Comparison of ENCODE assay signal across 8 cellular contexts in genomic region chr17:37791434-37791833, GRCh38. TPM values are rescaled to one million over a fixed set of nuclear protein-coding genes. Genes with fewer than 3 reads are reported as not detected.
A peak's percentile ranks its signal among the peaks of the same experiment; 100 is the strongest.
DNase-seq lines count a peak whose midpoint lies in the region; TF ChIP-seq lines count a peak whose summit lies in the region.

No MANE protein-coding gene starts in this region.

- peaks cover 27% of the 10 kb centered on the region for H3K27me3 Mint-ChIP-seq in mesothelial cell of epicardium (ENCODE audit: low read depth)

- no peak overlapping the region for H3K27ac ChIP-seq in neuronal stem cell (replicated peaks; ENCODE audit: low read length)

- no peaks in the 10 kb centered on the region for H3K9me3 Mint-ChIP-seq in mesothelial cell of epicardium

- no peak overlapping the region for H2BK12ac ChIP-seq in neuronal stem cell (ENCODE audit: low read length)

- no peak overlapping the region for H3K18ac ChIP-seq in neuronal stem cell (ENCODE audit: low read length)

- H3K4ac ChIP-seq in neuronal stem cell (ENCODE audit: low read length), result no peak overlapping the region

- no CpG with 5 or more reads among the region's 8 CpGs for WGBS in neuronal stem cell (ENCODE audit: extremely low coverage in 2 of 2, insufficient read length in 2 of 2, insufficient replicate concordance in 1 of 2), 2 donors

- H3K27ac Mint-ChIP-seq in mesothelial cell of epicardium, result no peak overlapping the region

- peaks cover 0 to 5% of the 10 kb centered on the region in 2 donors for H3K4me1 ChIP-seq in neuronal stem cell (ENCODE audit: control insufficient read depth in 2 of 2, insufficient read depth in 1 of 2, low read depth in 1 of 2, low read length in 2 of 2)

- H2BK5ac ChIP-seq in neuronal stem cell (ENCODE audit: low read length), result no peak overlapping the region

- no peak overlapping the region for H2AFZ ChIP-seq in neuronal stem cell (ENCODE audit: low read length)

- H2AK5ac ChIP-seq in neuronal stem cell (ENCODE audit: low read depth, low read length), result no peak overlapping the region

- in situ Hi-C loops in astrocyte of the spinal cord (cut with HindIII; ENCODE audit: low sequenced_read_pairs), result no loop called here

- H3K9me3 ChIP-seq in neuronal stem cell (replicated peaks in 1 of 2; ENCODE audit: control insufficient read depth in 2 of 2, insufficient read depth in 1 of 2, low read depth in 1 of 2, low read length in 2 of 2) (no peaks in the 10 kb centered on the region), MG63 (no peaks in the 10 kb centered on the region)

- no peak overlapping the region for H3K14ac ChIP-seq in neuronal stem cell (ENCODE audit: low read length)

- no peaks in the 10 kb centered on the region for H3K27me3 ChIP-seq in neuronal stem cell (ENCODE audit: control insufficient read depth in 3 of 3, insufficient read depth in 3 of 3, low read depth in 1 of 3, low read length in 3 of 3)
- no peaks in the 10 kb centered on the region for H3K27me3 ChIP-seq in MG63

- no peak overlapping the region for H3K23ac ChIP-seq in neuronal stem cell (ENCODE audit: low read depth, low read length, poor library complexity)

- no peak overlapping the region for H3K4me3 Mint-ChIP-seq in mesothelial cell of epicardium

- no peak overlapping the region for H4K8ac ChIP-seq in neuronal stem cell (ENCODE audit: low read depth, low read length)

- no peak overlapping the region for H3K4me3 ChIP-seq in GM12875 (ENCODE audit: low read depth, low read length)
- H3K4me3 ChIP-seq in astrocyte of the spinal cord (ENCODE audit: low read depth, low read length), result no peak overlapping the region
- H3K4me3 ChIP-seq in neuronal stem cell (ENCODE audit: low read length in 2 of 2), result no peak overlapping the region
- H3K4me3 ChIP-seq in MG63, result no peak overlapping the region

- no peaks in the 10 kb centered on the region for H3K36me3 ChIP-seq in neuronal stem cell (replicated peaks in 1 of 2; ENCODE audit: control insufficient read depth in 2 of 2, insufficient read depth in 2 of 2, low read length in 2 of 2)
- no peaks in the 10 kb centered on the region for H3K36me3 ChIP-seq in MG63

- H3K79me1 ChIP-seq in neuronal stem cell (ENCODE audit: low read depth, low read length), result no peaks in the 10 kb centered on the region

- H4K91ac ChIP-seq in neuronal stem cell (ENCODE audit: low read depth, low read length, poor library complexity), result no peak overlapping the region

- H3K4me1 Mint-ChIP-seq in mesothelial cell of epicardium, result peaks cover 5% of the 10 kb centered on the region

- no peak overlapping the region for H3K9ac ChIP-seq in neuronal stem cell (ENCODE audit: low read depth, low read length, poor library complexity)

- no peak overlapping the region for H2BK120ac ChIP-seq in neuronal stem cell (ENCODE audit: low read depth, low read length)

- no peak overlapping the region for H3K4me2 ChIP-seq in neuronal stem cell (ENCODE audit: insufficient read depth, low read length, poor library complexity, severe bottlenecking)

- no peak overlapping the region for H2BK15ac ChIP-seq in neuronal stem cell (ENCODE audit: low read length)

- no peaks in the 10 kb centered on the region for H3K36me3 Mint-ChIP-seq in mesothelial cell of epicardium

- DNase-seq in AG08395 (ENCODE audit: low spot score) (peak; percentile 42), NOMO-1 treated with dmso at 0.1 percent for 144 hours (lab: John Stamatoyannopoulos, UW; ENCODE audit: unreplicated experiment) (peak; percentile 10), astrocyte of the spinal cord (ENCODE audit: low read depth, low spot score) (no peak), mesothelial cell of epicardium (ENCODE audit: low spot score in 2 of 2, unreplicated experiment in 2 of 2) (no peak), neuronal stem cell (ENCODE audit: low spot score) (no peak), foreskin melanocyte (no peak), MG63 (no peak)

- TF ChIP-seq CTCF in GM12875 (IDR thresholded peaks at IDR 0.05; ENCODE audit: borderline replicate concordance, insufficient read depth, low read depth, low read length) (peak; percentile 68), astrocyte of the spinal cord (IDR thresholded peaks at IDR 0.05; ENCODE audit: low read depth, low read length) (peak; percentile 45), mesothelial cell of epicardium (IDR thresholded peaks at IDR 0.05; ENCODE audit: unreplicated experiment) (peak; percentile 66)

RNA-seq across cellular contexts. Expression of gene HNF1B, which starts 46.6 kb away (rescaled TPM):
- 0.14 to 0.31 TPM (median 0.29 TPM) in 3 replicates for total RNA-seq in mesothelial cell of epicardium
- 0.10 TPM for polyA plus RNA-seq in neuronal stem cell (2013, experiment 1 of 2)
- polyA plus RNA-seq in neuronal stem cell (2013, experiment 2 of 2), result 0.10 TPM
- not detected in 2 replicates for total RNA-seq in MG63 (2014; rRNA removed; shearing (Covaris generic); ENCODE audit: low replicate concordance)

Comparison
In these comparisons a context has a peak if more than half of its experiments do, and no peak if none do; other contexts are left out.
1. DNase-seq: peak in AG08395 (single experiment) and NOMO-1 treated with dmso at 0.1 percent for 144 hours (single experiment); none in astrocyte of the spinal cord (single experiment), mesothelial cell of epicardium (0 of 2), neuronal stem cell (single experiment), foreskin melanocyte (single experiment) and MG63 (single experiment).
2. Peak in every context shown above with its lines, with median percentiles within 50 percentile points of each other: CTCF ChIP-seq.